Comparison of ENCODE assay signal across 17 cellular contexts in genomic region chr3:152290374-152290773, GRCh38. TPM values are rescaled to one million over a fixed set of nuclear protein-coding genes. Genes with fewer than 3 reads are reported as not detected.
DNase-seq lines count a peak whose midpoint lies in the region; ATAC-seq and TF ChIP-seq lines count a peak whose summit lies in the region.
"Had no signal": no experiment of that assay in that cellular context is flagged by ENCODE, and none has a peak within 500 bp of the region (broad histone marks: within the 10 kb centered on the region; RNA-seq: fewer than 3 reads in every experiment).

No MANE protein-coding gene starts in this region.

- no peaks in the 10 kb centered on the region for H3K27me3 Mint-ChIP-seq in CD4-positive, alpha-beta T cell
- no peaks in the 10 kb centered on the region for H3K27me3 Mint-ChIP-seq in activated T-helper 1 cell treated with anti-CD3 and anti-CD28 coated beads, Interleukin-12 subunit alpha, Interleukin-12 subunit beta, Interleukin-2, Interleukin-4 antibody, amounts not matched to agents 30 ng/mL and 10 ng/mL and 1 ng/mL, durations not matched to agents 14 hours and 24 hours and 36 hours (ENCODE audit: insufficient read depth)
- no peaks in the 10 kb centered on the region for H3K27me3 Mint-ChIP-seq in naive B cell

- CTCF ChIA-PET in CD4-positive, alpha-beta T cell (lab: Charles Lee): interaction anchor here (1.9 to 2.5 kb wide), 2 partner anchors 9 to 16 kb away, joined by 8 to 9 read pairs; no protein-coding TSS in a partner anchor

- H3K36me3 ChIP-seq in GM23248 (ENCODE audit: low read depth) (no peaks in the 10 kb centered on the region), HAP-1 (replicated peaks) (no peaks in the 10 kb centered on the region)
- H3K36me3 ChIP-seq: left lung had no signal

- no peak overlapping the region for H2AFZ ChIP-seq in GM23248

- in situ Hi-C loops in GM23248 (cut with MboI): no loop called here
- in situ Hi-C loops in HAP-1 (cut with MboI; ENCODE audit: low sequenced_read_pairs): no loop called here

- peaks cover 13% of the 10 kb centered on the region for H3K36me3 Mint-ChIP-seq in CD4-positive, alpha-beta T cell (ENCODE audit: low read depth)
- H3K36me3 Mint-ChIP-seq in activated T-helper 1 cell treated with anti-CD3 and anti-CD28 coated beads, Interleukin-12 subunit alpha, Interleukin-12 subunit beta, Interleukin-2, Interleukin-4 antibody, amounts not matched to agents 30 ng/mL and 10 ng/mL and 1 ng/mL, durations not matched to agents 14 hours and 24 hours and 36 hours (ENCODE audit: low read depth): peaks cover 8% of the 10 kb centered on the region
- peaks cover 0 to under 1% of the 10 kb centered on the region in 2 donors for H3K36me3 Mint-ChIP-seq in naive B cell

- no peak for ATAC-seq in CD4-positive, alpha-beta T cell (ENCODE audit: poor library complexity)
- ATAC-seq in naive B cell (ENCODE audit: low read depth in 2 of 2) (no peak), GM18511 (IDR thresholded peaks at IDR 0.05; ENCODE audit: unreplicated experiment) (no peak)
- ATAC-seq: HepG2, left lung had no signal

- H3K27ac Mint-ChIP-seq in CD4-positive, alpha-beta T cell: peak overlapping the region; percentile 82
- H3K27ac Mint-ChIP-seq in activated T-helper 1 cell treated with anti-CD3 and anti-CD28 coated beads, Interleukin-12 subunit alpha, Interleukin-12 subunit beta, Interleukin-2, Interleukin-4 antibody, amounts not matched to agents 30 ng/mL and 10 ng/mL and 1 ng/mL, durations not matched to agents 14 hours and 24 hours and 36 hours: peak overlapping the region; percentile 74
- H3K27ac Mint-ChIP-seq in naive B cell: peak overlapping the region; percentile 23 to 95 (median 84)

- no peaks in the 10 kb centered on the region for H3K27me3 ChIP-seq in CD4-positive, alpha-beta T cell (ENCODE audit: control insufficient read depth, insufficient read depth, low read length)
- H3K27me3 ChIP-seq in GM23248 (replicated peaks; ENCODE audit: insufficient read depth) (no peaks in the 10 kb centered on the region), HAP-1 (ENCODE audit: low read depth) (no peaks in the 10 kb centered on the region)
- H3K27me3 ChIP-seq: left lung had no signal

- H3F3A ChIP-seq in GM23248 (ENCODE audit: insufficient read depth): peaks cover 16% of the 10 kb centered on the region; the same call in 1 of the 2 replicates

- intact Hi-C loops in CD4-positive, alpha-beta T cell (cut with DNase I, micrococcal nuclease): loop anchor here in 1 of 2 experiments (2.0 kb wide), 1 partner anchor 14 kb away; no protein-coding TSS in a partner anchor
- intact Hi-C loops in activated T-helper 1 cell treated with anti-CD3 and anti-CD28 coated beads, Interleukin-12 subunit alpha, Interleukin-12 subunit beta, Interleukin-2, Interleukin-4 antibody, amounts not matched to agents 30 ng/mL and 10 ng/mL and 1 ng/mL, durations not matched to agents 14 hours and 24 hours and 36 hours (cut with micrococcal nuclease): no loop called here

- DNase-seq in CD4-positive, alpha-beta T cell: no peak
- no peak for DNase-seq in GM23248
- DNase-seq in activated T-helper 1 cell treated with anti-CD3 and anti-CD28 coated beads, Interleukin-12 subunit alpha, Interleukin-12 subunit beta, Interleukin-2, Interleukin-4 antibody, amounts not matched to agents 30 ng/mL and 10 ng/mL and 1 ng/mL, durations not matched to agents 14 hours and 24 hours and 36 hours (ENCODE audit: low spot score): no peak
- DNase-seq in naive B cell: no peak
- DNase-seq in NCI-H82 (lab: John Stamatoyannopoulos, UW): no peak
- no peak for DNase-seq in NCI-H128 (lab: John Stamatoyannopoulos, UW; ENCODE audit: unreplicated experiment)
- no peak for DNase-seq in HAP-1 (ENCODE audit: low spot score in 2 of 2)
- DNase-seq: aorta; dermis blood vessel endothelial cell; left lung; NCI-H1105; NCI-H2171 treated with DMSO at 0.1 percent for 48 hours; stimulated activated CD4-positive, alpha-beta T cell treated with anti-CD3 and anti-CD28 coated beads, Interleukin-12 subunit alpha, Interleukin-12 subunit beta, amount 100 ng/mL, for 4 hours; substantia nigra had no signal

- H3K4me3 ChIP-seq in GM23248 (no peak overlapping the region), HAP-1 (no peak overlapping the region)
- H3K4me3 ChIP-seq: left lung had no signal

- peaks cover 97% of the 10 kb centered on the region for H3K79me2 ChIP-seq in GM23248 (ENCODE audit: insufficient read depth)

- no peaks in the 10 kb centered on the region for H3K9me2 ChIP-seq in GM23248 (ENCODE audit: insufficient read depth)

- H3K9ac ChIP-seq in GM23248: no peak overlapping the region

- no peak for TF ChIP-seq CTCF in CD4-positive, alpha-beta T cell (IDR thresholded peaks at IDR 0.05)

- peak overlapping the region; percentile 37 for H3K27ac ChIP-seq in CD4-positive, alpha-beta T cell (ENCODE audit: low read depth, low read length)
- H3K27ac ChIP-seq in GM23248: 0 out of 2 replicates have a peak overlapping the region, but pooled peaks have one; percentile 2
- H3K27ac ChIP-seq: C4-2B had no signal

- no peaks in the 10 kb centered on the region for H3K9me3 Mint-ChIP-seq in CD4-positive, alpha-beta T cell
- H3K9me3 Mint-ChIP-seq in activated T-helper 1 cell treated with anti-CD3 and anti-CD28 coated beads, Interleukin-12 subunit alpha, Interleukin-12 subunit beta, Interleukin-2, Interleukin-4 antibody, amounts not matched to agents 30 ng/mL and 10 ng/mL and 1 ng/mL, durations not matched to agents 14 hours and 24 hours and 36 hours: no peaks in the 10 kb centered on the region
- H3K9me3 Mint-ChIP-seq in naive B cell: no peaks in the 10 kb centered on the region

- H3K9me3 ChIP-seq in CD4-positive, alpha-beta T cell (ENCODE audit: control insufficient read depth, low read length): no peaks in the 10 kb centered on the region
- H3K9me3 ChIP-seq in GM23248 (ENCODE audit: low read depth) (no peaks in the 10 kb centered on the region), HAP-1 (no peaks in the 10 kb centered on the region)
- H3K9me3 ChIP-seq: left lung had no signal

- H3K4me1 ChIP-seq in GM23248 (ENCODE audit: insufficient read depth) (peaks cover 53% of the 10 kb centered on the region), HAP-1 (no peaks in the 10 kb centered on the region)

- H3K4me1 Mint-ChIP-seq in CD4-positive, alpha-beta T cell (ENCODE audit: low read depth): peaks cover 79% of the 10 kb centered on the region
- peaks cover 70% of the 10 kb centered on the region for H3K4me1 Mint-ChIP-seq in activated T-helper 1 cell treated with anti-CD3 and anti-CD28 coated beads, Interleukin-12 subunit alpha, Interleukin-12 subunit beta, Interleukin-2, Interleukin-4 antibody, amounts not matched to agents 30 ng/mL and 10 ng/mL and 1 ng/mL, durations not matched to agents 14 hours and 24 hours and 36 hours (ENCODE audit: low read depth)
- H3K4me1 Mint-ChIP-seq in naive B cell: peaks cover 38 to 77% (median 50%) of the 10 kb centered on the region in 3 donors

- peak overlapping the region; percentile 69 for H3K4me3 Mint-ChIP-seq in CD4-positive, alpha-beta T cell
- peak overlapping the region; percentile 22 for H3K4me3 Mint-ChIP-seq in activated T-helper 1 cell treated with anti-CD3 and anti-CD28 coated beads, Interleukin-12 subunit alpha, Interleukin-12 subunit beta, Interleukin-2, Interleukin-4 antibody, amounts not matched to agents 30 ng/mL and 10 ng/mL and 1 ng/mL, durations not matched to agents 14 hours and 24 hours and 36 hours
- H3K4me3 Mint-ChIP-seq in naive B cell: peak overlapping the region; percentile 1 to 79 (median 36)

- peak overlapping the region; percentile 57 for H3K4me2 ChIP-seq in GM23248 (ENCODE audit: unreplicated experiment)

- H4K20me1 ChIP-seq in GM23248 (ENCODE audit: insufficient read depth): peaks cover 4% of the 10 kb centered on the region; the same call in 1 of the 2 replicates

- POLR2A ChIA-PET in CD4-positive, alpha-beta T cell (lab: Charles Lee): interaction anchor here (0.9 to 2.5 kb wide), 6 partner anchors 10 to 107 kb away, joined by 3 to 9 read pairs (median 3); partner anchors contain the start of gene MBNL1

RNA-seq across cellular contexts. Expression of gene MBNL1, which starts 21.6 kb away (rescaled TPM):
- 100 to 1,000 TPM; 551 to 561 TPM for total RNA-seq in CD4-positive, alpha-beta T cell
- total RNA-seq in GM23248 (2014; rRNA removed; shearing (Covaris generic)): 251 and 262 TPM in 2 replicates
- polyA plus RNA-seq in GM23248 (2016; fragmentation: Nextera tagmentation; extraction: Ambion mirVana): 81.7 and 89.5 TPM in 2 replicates
- total RNA-seq in activated T-helper 1 cell treated with anti-CD3 and anti-CD28 coated beads, Interleukin-12 subunit alpha, Interleukin-12 subunit beta, Interleukin-2, Interleukin-4 antibody, amounts not matched to agents 30 ng/mL and 10 ng/mL and 1 ng/mL, durations not matched to agents 14 hours and 24 hours and 36 hours: 295 and 308 TPM in 2 replicates
- 100 to 1,000 TPM; 188 to 346 (median 260) TPM for polyA plus RNA-seq in naive B cell (ENCODE audit: low read depth in 6 of 6)
